8 cellular contexts compared by ENCODE assay signal in genomic region chr10:58291538-58292174, GRCh38. TPM values are rescaled to one million over a fixed set of nuclear protein-coding genes. Genes with fewer than 3 reads are reported as not detected.
DNase-seq lines count a peak whose midpoint lies in the region; ATAC-seq and TF ChIP-seq lines count a peak whose summit lies in the region.

No MANE protein-coding gene starts in this region.

- intact Hi-C loops in A673 (cut with micrococcal nuclease; ENCODE audit: unreplicated experiment): loop anchor here (1.0 to 5.0 kb wide), 2 partner anchors 114 to 219 kb away; no protein-coding TSS in a partner anchor

- DNase-seq in A673 (ENCODE audit: low spot score): peak; percentile 67
- DNase-seq in GF-D8 (lab: John Stamatoyannopoulos, UW): peak; percentile 51
- DNase-seq in H7: peak; percentile 19
- peak; percentile 53 for DNase-seq in LHCN-M2 (ENCODE audit: low read depth)
- DNase-seq in SW480 (ENCODE audit: low spot score): peak; percentile 67
- peak; percentile 25 for DNase-seq in effector CD4-positive, alpha-beta T cell
- DNase-seq in memory B cell (ENCODE audit: low spot score in 2 of 2): peak in 1 of 2 donors; percentile 42
- no peak for DNase-seq in NK-92 (lab: John Stamatoyannopoulos, UW; ENCODE audit: unreplicated experiment)

- H3K36me3 ChIP-seq in A673 (ENCODE audit: insufficient read depth, low read length, poor library complexity, severe bottlenecking): no peaks in the 10 kb centered on the region
- H3K36me3 ChIP-seq in H7 (replicated peaks; ENCODE audit: control insufficient read depth, insufficient read depth, low read length): no peaks in the 10 kb centered on the region

- no peaks in the 10 kb centered on the region for H3K27me3 Mint-ChIP-seq in memory B cell

- H3K4me1 Mint-ChIP-seq in memory B cell: peaks cover 2% of the 10 kb centered on the region

- H3K9me3 ChIP-seq in A673 (ENCODE audit: low read depth, low read length, poor library complexity, severe bottlenecking): no peaks in the 10 kb centered on the region

- no peak overlapping the region for H3K27ac ChIP-seq in A673 (ENCODE audit: low read depth, low read length, poor library complexity, severe bottlenecking)

- H3K4me1 ChIP-seq in A673 (ENCODE audit: insufficient read depth, low read length, poor library complexity, severe bottlenecking): peaks cover 6% of the 10 kb centered on the region

- H3K4me3 Mint-ChIP-seq in memory B cell: no peak overlapping the region

- H3K4me3 ChIP-seq in A673 (ENCODE audit: low read depth, low read length, poor library complexity, severe bottlenecking) (no peak overlapping the region), H7 (ENCODE audit: insufficient read depth, low read depth, low read length) (no peak overlapping the region)

- H3K9me3 Mint-ChIP-seq in memory B cell: no peaks in the 10 kb centered on the region

- peak; percentile 78 for TF ChIP-seq CTCF in A673 (conservative IDR thresholded peaks at IDR 0.05; ENCODE audit: low read depth, low read length)

- H3K27me3 ChIP-seq in A673 (replicated peaks; ENCODE audit: insufficient read depth, low read depth, low read length, poor library complexity) (no peaks in the 10 kb centered on the region), H7 (ENCODE audit: control insufficient read depth, insufficient read depth, low read length) (no peaks in the 10 kb centered on the region)

- H3K27ac Mint-ChIP-seq in memory B cell: no peak overlapping the region

- POLR2A ChIA-PET in A673 (lab: Charles Lee; ENCODE audit: low non-redundant PET): interaction anchor here (0.6 kb wide), 1 partner anchor 113 kb away, joined by 7 read pairs; no protein-coding TSS in a partner anchor

- no TSS peak for BruUV-seq in A673 (replicated peaks; lab: Mats Ljungman, UMichigan)

- H3K36me3 Mint-ChIP-seq in memory B cell: peaks cover 3% of the 10 kb centered on the region

- ATAC-seq in memory B cell (ENCODE audit: low read depth): peak; percentile 79

- CTCF ChIA-PET in A673 (lab: Charles Lee): interaction anchor here (1.0 to 1.6 kb wide), 5 partner anchors 15 to 139 kb away, joined by 3 to 8 read pairs (median 6); partner anchors contain the start of gene CISD1

RNA-seq across cellular contexts. Expression of gene CISD1, which starts 22.7 kb away (rescaled TPM):
- total RNA-seq in A673 (2021) (55.0 and 64.5 TPM in 2 replicates), LHCN-M2 (2014; rRNA removed) (17.8 and 21.6 TPM in 2 replicates)
- total RNA-seq in H7 (2014; rRNA removed; shearing (Covaris generic)): 71.7 and 74.0 TPM in 2 replicates
- 23.9 TPM for polyA plus RNA-seq in LHCN-M2 (2012)

RNA-seq across cellular contexts. Expression of gene IPMK, which starts 24.0 kb away (rescaled TPM):
- total RNA-seq in A673 (2021) (8.2 and 8.3 TPM in 2 replicates), LHCN-M2 (2014; rRNA removed) (6.8 and 7.6 TPM in 2 replicates)
- total RNA-seq in H7 (2014; rRNA removed; shearing (Covaris generic)): 15.8 and 27.6 TPM in 2 replicates
- polyA plus RNA-seq in LHCN-M2 (2012): 1.1 TPM

RNA-seq across cellular contexts. Expression of gene UBE2D1, which starts 43.1 kb away (rescaled TPM):
- total RNA-seq in A673 (2021): 16.9 and 18.6 TPM in 2 replicates
- total RNA-seq in H7 (2014; rRNA removed; shearing (Covaris generic)): 31.6 and 33.7 TPM in 2 replicates
- 17.1 and 18.5 TPM in 2 replicates for total RNA-seq in LHCN-M2 (2014; rRNA removed)
- polyA plus RNA-seq in LHCN-M2 (2012): 6.0 TPM
